ENCODE assay signal across 22 cellular contexts in genomic region chr20:22673467-22673866, GRCh38.
"Had no signal": no experiment of that assay in that cellular context is flagged by ENCODE, and none has a peak within 500 bp of the region (broad histone marks: within the 10 kb centered on the region; RNA-seq: fewer than 3 reads in every experiment).

No MANE protein-coding gene starts in this region.

- H3K4me3 ChIP-seq: MG63 had no signal

- FAIRE-seq: HepG2, RCC 7860 had no signal

- ATAC-seq: HepG2, SK-N-SH treated with all-trans-retinoic acid at 6 μM for 48 hours had no signal

- DNase-seq: IMR-90, Karpas-422, KG1, MG63, NCI-H1092, NCI-H1105 treated with DMSO at 0.1 percent for 48 hours, NCI-H1417 treated with DMSO at 0.1 percent for 48 hours, NCI-H1694, NCI-H187 treated with DMSO at 0.1 percent for 48 hours, NCI-H2029 treated with DMSO at 0.1 percent for 48 hours, NCI-H2171 treated with DMSO at 0.1 percent for 48 hours, NCI-H345, NCI-H446 treated with DMSO at 0.1 percent for 48 hours, NCI-H510A treated with DMSO at 0.1 percent for 48 hours, NCI-H526, NCI-H774, RPMI8226, SHP77, T-helper 1 cell had no signal

- H3K36me3 ChIP-seq: MG63 had no signal

- H3K9me3 ChIP-seq: MG63 had no signal

- H3K27me3 ChIP-seq: MG63 had no signal
